1 cellular context compared by ENCODE assay signal in the genomic region with DNA sequence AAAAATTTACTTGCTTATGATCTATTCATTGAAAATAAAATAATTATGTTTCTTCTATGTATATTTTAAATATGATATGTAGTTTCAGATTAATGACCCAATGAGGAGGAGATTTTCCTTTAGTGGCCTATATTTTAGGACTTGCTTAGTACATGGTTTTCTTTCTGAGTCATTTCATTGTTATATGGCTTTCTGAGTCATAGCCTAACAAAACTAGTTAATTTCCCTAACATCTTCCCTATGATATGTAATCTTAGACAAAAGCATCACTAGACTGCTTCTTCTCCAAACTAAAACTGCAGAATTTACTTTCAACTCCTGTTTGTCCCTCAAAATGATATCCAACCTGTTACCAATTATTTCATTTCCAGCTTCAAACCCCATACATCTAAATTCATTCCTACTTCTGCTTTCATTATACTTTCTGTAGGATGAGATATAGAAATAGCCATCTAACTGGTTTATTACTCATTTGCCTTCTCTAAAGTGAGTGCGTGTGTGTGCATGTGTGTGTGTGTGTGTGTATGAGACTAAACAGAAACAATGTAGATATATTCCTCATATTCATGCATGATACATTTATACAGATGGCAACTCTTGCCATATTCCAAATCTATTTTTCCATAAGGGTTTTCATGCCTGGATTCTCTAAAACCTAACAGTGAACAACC.
TF ChIP-seq lines count a peak whose summit lies in the region.

No MANE protein-coding gene starts in this region.

TF ChIP-seq in GM23338, 12 proteins besides CTCF, POLR2A, EP300 and RAD21 (continued from another document):
- TF ChIP-seq, protein P1, sequence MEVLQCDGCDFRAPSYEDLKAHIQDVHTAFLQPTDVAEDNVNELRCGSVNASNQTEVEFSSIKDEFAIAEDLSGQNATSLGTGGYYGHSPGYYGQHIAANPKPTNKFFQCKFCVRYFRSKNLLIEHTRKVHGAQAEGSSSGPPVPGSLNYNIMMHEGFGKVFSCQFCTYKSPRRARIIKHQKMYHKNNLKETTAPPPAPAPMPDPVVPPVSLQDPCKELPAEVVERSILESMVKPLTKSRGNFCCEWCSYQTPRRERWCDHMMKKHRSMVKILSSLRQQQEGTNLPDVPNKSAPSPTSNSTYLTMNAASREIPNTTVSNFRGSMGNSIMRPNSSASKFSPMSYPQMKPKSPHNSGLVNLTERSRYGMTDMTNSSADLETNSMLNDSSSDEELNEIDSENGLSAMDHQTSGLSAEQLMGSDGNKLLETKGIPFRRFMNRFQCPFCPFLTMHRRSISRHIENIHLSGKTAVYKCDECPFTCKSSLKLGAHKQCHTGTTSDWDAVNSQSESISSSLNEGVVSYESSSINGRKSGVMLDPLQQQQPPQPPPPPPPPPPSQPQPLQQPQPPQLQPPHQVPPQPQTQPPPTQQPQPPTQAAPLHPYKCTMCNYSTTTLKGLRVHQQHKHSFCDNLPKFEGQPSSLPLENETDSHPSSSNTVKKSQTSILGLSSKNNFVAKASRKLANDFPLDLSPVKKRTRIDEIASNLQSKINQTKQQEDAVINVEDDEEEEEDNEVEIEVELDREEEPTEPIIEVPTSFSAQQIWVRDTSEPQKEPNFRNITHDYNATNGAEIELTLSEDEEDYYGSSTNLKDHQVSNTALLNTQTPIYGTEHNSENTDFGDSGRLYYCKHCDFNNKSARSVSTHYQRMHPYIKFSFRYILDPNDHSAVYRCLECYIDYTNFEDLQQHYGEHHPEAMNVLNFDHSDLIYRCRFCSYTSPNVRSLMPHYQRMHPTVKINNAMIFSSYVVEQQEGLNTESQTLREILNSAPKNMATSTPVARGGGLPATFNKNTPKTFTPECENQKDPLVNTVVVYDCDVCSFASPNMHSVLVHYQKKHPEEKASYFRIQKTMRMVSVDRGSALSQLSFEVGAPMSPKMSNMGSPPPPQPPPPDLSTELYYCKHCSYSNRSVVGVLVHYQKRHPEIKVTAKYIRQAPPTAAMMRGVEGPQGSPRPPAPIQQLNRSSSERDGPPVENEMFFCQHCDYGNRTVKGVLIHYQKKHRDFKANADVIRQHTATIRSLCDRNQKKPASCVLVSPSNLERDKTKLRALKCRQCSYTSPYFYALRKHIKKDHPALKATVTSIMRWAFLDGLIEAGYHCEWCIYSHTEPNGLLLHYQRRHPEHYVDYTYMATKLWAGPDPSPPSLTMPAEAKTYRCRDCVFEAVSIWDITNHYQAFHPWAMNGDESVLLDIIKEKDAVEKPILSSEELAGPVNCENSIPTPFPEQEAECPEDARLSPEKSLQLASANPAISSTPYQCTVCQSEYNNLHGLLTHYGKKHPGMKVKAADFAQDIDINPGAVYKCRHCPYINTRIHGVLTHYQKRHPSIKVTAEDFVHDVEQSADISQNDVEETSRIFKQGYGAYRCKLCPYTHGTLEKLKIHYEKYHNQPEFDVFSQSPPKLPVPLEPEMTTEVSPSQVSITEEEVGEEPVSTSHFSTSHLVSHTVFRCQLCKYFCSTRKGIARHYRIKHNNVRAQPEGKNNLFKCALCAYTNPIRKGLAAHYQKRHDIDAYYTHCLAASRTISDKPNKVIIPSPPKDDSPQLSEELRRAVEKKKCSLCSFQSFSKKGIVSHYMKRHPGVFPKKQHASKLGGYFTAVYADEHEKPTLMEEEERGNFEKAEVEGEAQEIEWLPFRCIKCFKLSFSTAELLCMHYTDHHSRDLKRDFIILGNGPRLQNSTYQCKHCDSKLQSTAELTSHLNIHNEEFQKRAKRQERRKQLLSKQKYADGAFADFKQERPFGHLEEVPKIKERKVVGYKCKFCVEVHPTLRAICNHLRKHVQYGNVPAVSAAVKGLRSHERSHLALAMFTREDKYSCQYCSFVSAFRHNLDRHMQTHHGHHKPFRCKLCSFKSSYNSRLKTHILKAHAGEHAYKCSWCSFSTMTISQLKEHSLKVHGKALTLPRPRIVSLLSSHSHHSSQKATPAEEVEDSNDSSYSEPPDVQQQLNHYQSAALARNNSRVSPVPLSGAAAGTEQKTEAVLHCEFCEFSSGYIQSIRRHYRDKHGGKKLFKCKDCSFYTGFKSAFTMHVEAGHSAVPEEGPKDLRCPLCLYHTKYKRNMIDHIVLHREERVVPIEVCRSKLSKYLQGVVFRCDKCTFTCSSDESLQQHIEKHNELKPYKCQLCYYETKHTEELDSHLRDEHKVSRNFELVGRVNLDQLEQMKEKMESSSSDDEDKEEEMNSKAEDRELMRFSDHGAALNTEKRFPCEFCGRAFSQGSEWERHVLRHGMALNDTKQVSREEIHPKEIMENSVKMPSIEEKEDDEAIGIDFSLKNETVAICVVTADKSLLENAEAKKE (CRISPR knock-in tag; IDR thresholded peaks at IDR 0.05), result no peak
